36 cellular contexts compared by ENCODE assay signal in genomic region chr12:67496616-67497015, GRCh38.
"Had no signal": no experiment of that assay in that cellular context is flagged by ENCODE, and none has a peak within 500 bp of the region (broad histone marks: within the 10 kb centered on the region; RNA-seq: fewer than 3 reads in every experiment).

No MANE protein-coding gene starts in this region.

- H3K4me3 ChIP-seq: ascending aorta, cardiac muscle cell had no signal

- H3K27ac Mint-ChIP-seq: activated CD4-positive, alpha-beta memory T cell treated with anti-CD3 and anti-CD28 coated beads, Interleukin-2, amount 10 ng/mL, durations not matched to agents 7 days and 5 days; activated CD4-positive, alpha-beta T cell treated with anti-CD3 and anti-CD28 coated beads for 36 hours; activated CD4-positive, alpha-beta T cell treated with anti-CD3 and anti-CD28 coated beads, Interleukin-2, amount 10 ng/mL, durations not matched to agents 7 days and 5 days; activated CD8-positive, alpha-beta memory T cell treated with anti-CD3 and anti-CD28 coated beads, Interleukin-2, amount 10 ng/mL, durations not matched to agents 7 days and 5 days; activated CD8-positive, alpha-beta T cell treated with anti-CD3 and anti-CD28 coated beads, Interleukin-2, amount 10 ng/mL, durations not matched to agents 7 days and 5 days; activated naive CD4-positive, alpha-beta T cell treated with anti-CD3 and anti-CD28 coated beads, Interleukin-2, amount 10 ng/mL, durations not matched to agents 7 days and 5 days; activated naive CD8-positive, alpha-beta T cell; activated naive CD8-positive, alpha-beta T cell treated with anti-CD3 and anti-CD28 coated beads, Interleukin-2, amount 10 ng/mL, durations not matched to agents 7 days and 5 days; activated naive CD8-positive, alpha-beta T cell treated with anti-CD3 and anti-CD28 coated beads, Interleukin-2, amount 50 U/mL, for 24 hours; activated T-cell treated with anti-CD3 and anti-CD28 coated beads, Interleukin-2, amount 50 U/mL, for 24 hours; activated T-helper 2 cell treated with anti-CD3 and anti-CD28 coated beads, Interferon-gamma antibody, Interleukin-2, Interleukin-4, amounts not matched to agents 10 μg/mL and 5 μg/mL and 100 μg/mL, durations not matched to agents 14 hours and 24 hours and 36 hours; brain; T-helper 1 cell treated with Interleukin-12 subunit alpha and Interleukin-12 subunit beta and Interleukin-4 antibody, amounts not matched to agents 30 μg/mL and 1 μg/mL, for 36 hours; T-helper 2 cell treated with Interferon-gamma antibody and Interleukin-4, amounts not matched to agents 5 μg/mL and 100 μg/mL, for 36 hours; WTC11 had no signal

- ATAC-seq: activated CD4-positive, alpha-beta T cell treated with anti-CD3 and anti-CD28 coated beads for 36 hours; activated CD4-positive, CD25-positive, alpha-beta regulatory T cell treated with anti-CD3 and anti-CD28 coated beads, Interleukin-2, amount 50 U/mL, for 24 hours; activated CD8-positive, alpha-beta memory T cell treated with anti-CD3 and anti-CD28 coated beads, Interleukin-2, amount 10 ng/mL, durations not matched to agents 7 days and 5 days; activated CD8-positive, alpha-beta T cell treated with anti-CD3 and anti-CD28 coated beads, Interleukin-2, amount 10 ng/mL, durations not matched to agents 7 days and 5 days; activated naive CD8-positive, alpha-beta T cell treated with anti-CD3 and anti-CD28 coated beads, Interleukin-2, amount 50 U/mL, for 24 hours; WTC11 had no signal

- H3K36me3 Mint-ChIP-seq: brain had no signal

- H3K4me1 Mint-ChIP-seq: activated CD4-positive, alpha-beta memory T cell treated with anti-CD3 and anti-CD28 coated beads, Interleukin-2, amount 10 ng/mL, durations not matched to agents 7 days and 5 days; activated CD8-positive, alpha-beta memory T cell treated with anti-CD3 and anti-CD28 coated beads, Interleukin-2, amount 10 ng/mL, durations not matched to agents 7 days and 5 days; brain; WTC11 had no signal

- H3K4me3 Mint-ChIP-seq: activated CD4-positive, alpha-beta memory T cell treated with anti-CD3 and anti-CD28 coated beads, Interleukin-2, amount 10 ng/mL, durations not matched to agents 7 days and 5 days; activated CD4-positive, alpha-beta T cell treated with anti-CD3 and anti-CD28 coated beads for 36 hours; activated CD4-positive, alpha-beta T cell treated with anti-CD3 and anti-CD28 coated beads, Interleukin-2, amount 10 ng/mL, durations not matched to agents 7 days and 5 days; activated CD8-positive, alpha-beta memory T cell treated with anti-CD3 and anti-CD28 coated beads, Interleukin-2, amount 10 ng/mL, durations not matched to agents 7 days and 5 days; activated CD8-positive, alpha-beta T cell treated with anti-CD3 and anti-CD28 coated beads, Interleukin-2, amount 10 ng/mL, durations not matched to agents 7 days and 5 days; activated naive CD4-positive, alpha-beta T cell treated with anti-CD3 and anti-CD28 coated beads, Interleukin-2, amount 10 ng/mL, durations not matched to agents 7 days and 5 days; activated naive CD4-positive, alpha-beta T cell treated with anti-CD3 and anti-CD28 coated beads, Interleukin-2, amount 50 U/mL, for 24 hours; activated naive CD8-positive, alpha-beta T cell; activated naive CD8-positive, alpha-beta T cell treated with anti-CD3 and anti-CD28 coated beads, Interleukin-2, amount 10 ng/mL, durations not matched to agents 7 days and 5 days; activated naive CD8-positive, alpha-beta T cell treated with anti-CD3 and anti-CD28 coated beads, Interleukin-2, amount 50 U/mL, for 24 hours; activated T-cell treated with anti-CD3 and anti-CD28 coated beads, Interleukin-2, amount 50 U/mL, for 24 hours; brain; central memory CD8-positive, alpha-beta T cell; T-helper 1 cell treated with Interleukin-12 subunit alpha and Interleukin-12 subunit beta and Interleukin-4 antibody, amounts not matched to agents 30 μg/mL and 1 μg/mL, for 36 hours; T-helper 2 cell treated with Interferon-gamma antibody and Interleukin-4, amounts not matched to agents 5 μg/mL and 100 μg/mL, for 36 hours; WTC11 had no signal

- DNase-seq: activated CD4-positive, alpha-beta memory T cell treated with anti-CD3 and anti-CD28 coated beads, Interleukin-2, amount 10 ng/mL, durations not matched to agents 7 days and 5 days; activated CD4-positive, alpha-beta T cell treated with anti-CD3 and anti-CD28 coated beads for 1 hour; activated CD4-positive, alpha-beta T cell treated with anti-CD3 and anti-CD28 coated beads for 36 hours; activated CD4-positive, alpha-beta T cell treated with anti-CD3 and anti-CD28 coated beads for 48 hours; activated CD4-positive, alpha-beta T cell treated with anti-CD3 and anti-CD28 coated beads, Interleukin-2, amount 10 ng/mL, durations not matched to agents 7 days and 5 days; activated CD4-positive, alpha-beta T cell treated with anti-CD3 and anti-CD28 coated beads, Interleukin-2, amount 50 U/mL, for 48 hours; activated CD4-positive, CD25-positive, alpha-beta regulatory T cell; activated CD8-positive, alpha-beta memory T cell treated with anti-CD3 and anti-CD28 coated beads for 24 hours; activated CD8-positive, alpha-beta memory T cell treated with anti-CD3 and anti-CD28 coated beads, Interleukin-2, amount 10 ng/mL, durations not matched to agents 7 days and 5 days; activated CD8-positive, alpha-beta memory T cell treated with anti-CD3 and anti-CD28 coated beads, Interleukin-2, amount 50 U/mL, for 48 hours; activated CD8-positive, alpha-beta T cell treated with anti-CD3 and anti-CD28 coated beads, Interleukin-2, amount 10 ng/mL, durations not matched to agents 7 days and 5 days; activated effector memory CD4-positive, alpha-beta T cell treated with Interleukin-2 at 50 U/mL for 16 hours; activated gamma-delta T cell; activated naive CD4-positive, alpha-beta T cell treated with anti-CD3 and anti-CD28 coated beads, Interleukin-2, amount 10 ng/mL, durations not matched to agents 7 days and 5 days; activated naive CD4-positive, alpha-beta T cell treated with Interleukin-2 at 50 U/mL for 16 hours; activated naive CD8-positive, alpha-beta T cell treated with anti-CD3 and anti-CD28 coated beads, Interleukin-2, amount 10 ng/mL, durations not matched to agents 7 days and 5 days; activated naive CD8-positive, alpha-beta T cell treated with anti-CD3 and anti-CD28 coated beads, Interleukin-2, amount 50 U/mL, for 24 hours; activated T-cell treated with anti-CD3 and anti-CD28 coated beads, Interleukin-2, amount 50 U/mL, for 24 hours; activated T-cell treated with anti-CD3 and anti-CD28 coated beads, Interleukin-2, amount 50 U/mL, for 48 hours; amygdala; anterior cingulate cortex; T-helper 1 cell; T-helper 2 cell; T-helper 9 cell; WERI-Rb-1 had no signal

- H3K27me3 Mint-ChIP-seq: activated CD4-positive, alpha-beta memory T cell treated with anti-CD3 and anti-CD28 coated beads, Interleukin-2, amount 10 ng/mL, durations not matched to agents 7 days and 5 days; activated CD4-positive, alpha-beta T cell treated with anti-CD3 and anti-CD28 coated beads for 36 hours; activated CD8-positive, alpha-beta memory T cell treated with anti-CD3 and anti-CD28 coated beads, Interleukin-2, amount 10 ng/mL, durations not matched to agents 7 days and 5 days; activated naive CD4-positive, alpha-beta T cell treated with anti-CD3 and anti-CD28 coated beads, Interleukin-2, amount 50 U/mL, for 24 hours; activated naive CD8-positive, alpha-beta T cell; activated naive CD8-positive, alpha-beta T cell treated with anti-CD3 and anti-CD28 coated beads, Interleukin-2, amount 50 U/mL, for 24 hours; activated T-cell treated with anti-CD3 and anti-CD28 coated beads, Interleukin-2, amount 50 U/mL, for 24 hours; central memory CD8-positive, alpha-beta T cell had no signal
